ENCODE assay signal across 1 cellular context in the genomic region with DNA sequence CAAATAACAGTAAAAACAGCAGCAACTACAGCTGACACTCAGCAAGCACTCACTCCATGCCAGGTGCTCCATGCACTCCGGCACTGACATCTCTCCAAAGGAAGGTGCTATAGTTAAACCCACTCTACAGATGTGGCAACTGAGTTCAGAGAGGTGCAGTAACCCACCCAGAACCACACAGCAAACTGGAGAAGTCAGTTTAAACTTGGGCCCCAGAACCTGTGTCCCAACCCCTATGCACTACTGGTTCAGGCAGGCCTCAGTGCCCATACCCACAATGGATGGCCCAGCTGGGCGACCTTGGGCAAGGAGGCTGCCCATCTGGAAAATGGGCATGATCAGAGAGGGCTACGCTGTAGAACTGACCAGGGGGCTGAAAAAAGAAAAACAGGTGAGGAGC.
TF ChIP-seq lines count a peak whose summit lies in the region.

No MANE protein-coding gene starts in this region.

TF ChIP-seq in HepG2, 621 proteins besides CTCF, POLR2A, EP300 and RAD21 (continued from another document):
- TF ChIP-seq, protein P1, sequence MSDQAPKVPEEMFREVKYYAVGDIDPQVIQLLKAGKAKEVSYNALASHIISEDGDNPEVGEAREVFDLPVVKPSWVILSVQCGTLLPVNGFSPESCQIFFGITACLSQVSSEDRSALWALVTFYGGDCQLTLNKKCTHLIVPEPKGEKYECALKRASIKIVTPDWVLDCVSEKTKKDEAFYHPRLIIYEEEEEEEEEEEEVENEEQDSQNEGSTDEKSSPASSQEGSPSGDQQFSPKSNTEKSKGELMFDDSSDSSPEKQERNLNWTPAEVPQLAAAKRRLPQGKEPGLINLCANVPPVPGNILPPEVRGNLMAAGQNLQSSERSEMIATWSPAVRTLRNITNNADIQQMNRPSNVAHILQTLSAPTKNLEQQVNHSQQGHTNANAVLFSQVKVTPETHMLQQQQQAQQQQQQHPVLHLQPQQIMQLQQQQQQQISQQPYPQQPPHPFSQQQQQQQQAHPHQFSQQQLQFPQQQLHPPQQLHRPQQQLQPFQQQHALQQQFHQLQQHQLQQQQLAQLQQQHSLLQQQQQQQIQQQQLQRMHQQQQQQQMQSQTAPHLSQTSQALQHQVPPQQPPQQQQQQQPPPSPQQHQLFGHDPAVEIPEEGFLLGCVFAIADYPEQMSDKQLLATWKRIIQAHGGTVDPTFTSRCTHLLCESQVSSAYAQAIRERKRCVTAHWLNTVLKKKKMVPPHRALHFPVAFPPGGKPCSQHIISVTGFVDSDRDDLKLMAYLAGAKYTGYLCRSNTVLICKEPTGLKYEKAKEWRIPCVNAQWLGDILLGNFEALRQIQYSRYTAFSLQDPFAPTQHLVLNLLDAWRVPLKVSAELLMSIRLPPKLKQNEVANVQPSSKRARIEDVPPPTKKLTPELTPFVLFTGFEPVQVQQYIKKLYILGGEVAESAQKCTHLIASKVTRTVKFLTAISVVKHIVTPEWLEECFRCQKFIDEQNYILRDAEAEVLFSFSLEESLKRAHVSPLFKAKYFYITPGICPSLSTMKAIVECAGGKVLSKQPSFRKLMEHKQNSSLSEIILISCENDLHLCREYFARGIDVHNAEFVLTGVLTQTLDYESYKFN (CRISPR knock-in tag; conservative IDR thresholded peaks at IDR 0.05) = no peak
